ENCODE assay signal across 29 cellular contexts in the genomic region with DNA sequence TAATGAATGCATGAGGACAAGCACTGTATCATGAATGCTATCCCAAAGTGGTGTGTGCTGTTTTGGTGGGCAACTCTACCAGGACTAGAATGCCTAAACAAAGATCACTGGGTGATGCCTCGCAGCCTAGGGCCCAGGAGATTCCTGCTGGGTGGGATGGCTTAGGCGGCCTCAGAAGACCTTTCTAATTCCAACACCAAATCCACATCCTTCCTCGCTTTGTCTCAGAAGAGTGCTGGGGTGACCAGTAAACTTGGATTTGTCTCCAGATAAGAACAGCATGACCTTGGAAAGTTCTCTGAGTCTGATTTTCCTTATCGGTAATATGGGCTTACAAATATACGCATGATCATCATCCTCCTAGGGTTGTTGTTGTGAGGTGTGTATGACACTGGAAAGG.
"Had no signal": no experiment of that assay in that cellular context is flagged by ENCODE, and none has a peak within 500 bp of the region (broad histone marks: within the 10 kb centered on the region; RNA-seq: fewer than 3 reads in every experiment).

No MANE protein-coding gene starts in this region.

- DNase-seq: activated B cell treated with CpG ODN at 0.5 μM for 24 hours; activated CD4-positive, alpha-beta memory T cell treated with anti-CD3 and anti-CD28 coated beads for 36 hours; activated CD4-positive, alpha-beta T cell treated with anti-CD3 and anti-CD28 coated beads for 4 hours; activated CD4-positive, alpha-beta T cell treated with anti-CD3 and anti-CD28 coated beads, Interleukin-2, amount 10 ng/mL, durations not matched to agents 24 days and 14 days; activated CD4-positive, alpha-beta T cell treated with anti-CD3 and anti-CD28 coated beads, Interleukin-2, amount 50 U/mL, for 1 hour; activated CD4-positive, alpha-beta T cell treated with anti-CD3 and anti-CD28 coated beads, Interleukin-2, amount 50 U/mL, for 4 hours; activated CD4-positive, CD25-positive, alpha-beta regulatory T cell treated with anti-CD3 and anti-CD28 coated beads, Interleukin-2, amount 50 U/mL, for 72 hours; activated CD8-positive, alpha-beta memory T cell treated with anti-CD3 and anti-CD28 coated beads for 24 hours; activated CD8-positive, alpha-beta memory T cell treated with anti-CD3 and anti-CD28 coated beads, Interleukin-2, amount 10 ng/mL, durations not matched to agents 7 days and 5 days; activated CD8-positive, alpha-beta memory T cell treated with anti-CD3 and anti-CD28 coated beads, Interleukin-2, amount 50 U/mL, for 48 hours; activated CD8-positive, alpha-beta T cell treated with anti-CD3 and anti-CD28 coated beads, Interleukin-2, amount 10 ng/mL, durations not matched to agents 7 days and 5 days; activated effector memory CD4-positive, alpha-beta T cell treated with Interleukin-2 at 50 U/mL for 16 hours; activated gamma-delta T cell; activated naive CD4-positive, alpha-beta T cell treated with anti-CD3 and anti-CD28 coated beads, Interleukin-2, amount 10 ng/mL, durations not matched to agents 7 days and 5 days; activated naive CD4-positive, alpha-beta T cell treated with Interleukin-2 at 50 U/mL for 16 hours; activated naive CD8-positive, alpha-beta T cell treated with anti-CD3 and anti-CD28 coated beads, Interleukin-2, amount 10 ng/mL, durations not matched to agents 7 days and 5 days; activated naive CD8-positive, alpha-beta T cell treated with anti-CD3 and anti-CD28 coated beads, Interleukin-2, amount 50 U/mL, for 24 hours; activated T-cell treated with anti-CD3 and anti-CD28 coated beads, Interleukin-2, amount 50 U/mL, for 24 hours; activated T-cell treated with anti-CD3 and anti-CD28 coated beads, Interleukin-2, amount 50 U/mL, for 48 hours; amygdala; anterior cingulate cortex; central memory CD4-positive, alpha-beta T cell; SW 1271; T-helper 1 cell; T-helper 2 cell; T-helper 9 cell had no signal

- H3K27me3 ChIP-seq: ascending aorta, cardiac muscle cell had no signal

- H3K9me3 ChIP-seq: ascending aorta had no signal

- H3K4me3 ChIP-seq: ascending aorta, cardiac muscle cell had no signal

- H3K36me3 ChIP-seq: ascending aorta, cardiac muscle cell had no signal

- ATAC-seq: activated CD8-positive, alpha-beta memory T cell treated with anti-CD3 and anti-CD28 coated beads, Interleukin-2, amount 10 ng/mL, durations not matched to agents 7 days and 5 days; activated CD8-positive, alpha-beta T cell treated with anti-CD3 and anti-CD28 coated beads, Interleukin-2, amount 10 ng/mL, durations not matched to agents 7 days and 5 days; activated naive CD8-positive, alpha-beta T cell treated with anti-CD3 and anti-CD28 coated beads, Interleukin-2, amount 50 U/mL, for 24 hours had no signal

- H3K4me1 ChIP-seq: ascending aorta had no signal

- H3K27ac ChIP-seq: ascending aorta, cardiac muscle cell, VCaP had no signal
